In genomic region chr2:186852508-186852907, GRCh38 we compare ENCODE assay signal across 25 cellular contexts. TPM values are rescaled to one million over a fixed set of nuclear protein-coding genes. Genes with fewer than 3 reads are reported as not detected.
"Had no signal": no experiment of that assay in that cellular context is flagged by ENCODE, and none has a peak within 500 bp of the region (broad histone marks: within the 10 kb centered on the region; RNA-seq: fewer than 3 reads in every experiment).

No MANE protein-coding gene starts in this region.

- H3K36me3 ChIP-seq: brain microvascular endothelial cell, colonic mucosa, right lobe of liver, transverse colon, vagina had no signal

- H3K4me3 ChIP-seq: colonic mucosa, lung, right lobe of liver, transverse colon, vagina had no signal

- H3K9me3 ChIP-seq: colonic mucosa, right lobe of liver, transverse colon, vagina had no signal

- H3K4me1 ChIP-seq: colonic mucosa, right lobe of liver had no signal

- H3K27me3 ChIP-seq: brain microvascular endothelial cell, colonic mucosa, transverse colon, vagina had no signal

- DNase-seq: activated CD4-positive, CD25-positive, alpha-beta regulatory T cell treated with anti-CD3 and anti-CD28 coated beads, Interleukin-2, amount 50 U/mL, for 72 hours; activated CD8-positive, alpha-beta memory T cell treated with anti-CD3 and anti-CD28 coated beads for 24 hours; activated CD8-positive, alpha-beta memory T cell treated with anti-CD3 and anti-CD28 coated beads, Interleukin-2, amount 50 U/mL, for 48 hours; activated effector memory CD4-positive, alpha-beta T cell treated with Interleukin-2 at 50 U/mL for 16 hours; activated naive CD4-positive, alpha-beta T cell treated with anti-CD3 and anti-CD28 coated beads, Interleukin-2, amount 10 ng/mL, durations not matched to agents 7 days and 5 days; activated naive CD8-positive, alpha-beta T cell treated with anti-CD3 and anti-CD28 coated beads, Interleukin-2, amount 50 U/mL, for 24 hours; activated T-cell treated with anti-CD3 and anti-CD28 coated beads, Interleukin-2, amount 50 U/mL, for 48 hours; anterior cingulate cortex; brain microvascular endothelial cell; colonic mucosa; erythroblast; foreskin melanocyte; glutamatergic neuron; hypothalamus; right lobe of liver; small intestine; stimulated activated CD4-positive, alpha-beta T cell treated with anti-CD3 and anti-CD28 coated beads, Interleukin-15, amount 100 ng/mL, for 24 hours; stimulated activated CD4-positive, alpha-beta T cell treated with anti-CD3 and anti-CD28 coated beads, Interleukin-2, amount 100 ng/mL, for 48 hours; transverse colon had no signal

- ATAC-seq: activated naive CD8-positive, alpha-beta T cell treated with anti-CD3 and anti-CD28 coated beads, Interleukin-2, amount 50 U/mL, for 24 hours; natural killer cell treated with Interleukin-12 subunit alpha and Interleukin-12 subunit beta and Interleukin-15 and Interleukin-18, amount 100 ng/mL, for 72 hours; right lobe of liver had no signal

- H3K79me2 ChIP-seq: parathyroid adenoma had no signal

- H2AFZ ChIP-seq: parathyroid adenoma had no signal

- H3K27ac ChIP-seq: brain microvascular endothelial cell, colonic mucosa, parathyroid adenoma, right lobe of liver, transverse colon, vagina, VCaP had no signal

RNA-seq across cellular contexts. Expression of gene ZSWIM2, which starts 3.5 kb away (rescaled TPM):
- total RNA-seq: colonic mucosa; lung; natural killer cell treated with Interleukin-12 subunit alpha and Interleukin-12 subunit beta and Interleukin-15 and Interleukin-18, amount 100 ng/mL, for 72 hours; right lobe of liver; transverse colon; vagina had no signal
- polyA plus RNA-seq: keratinocyte, lung, small intestine had no signal
